ENCODE assay signal across 8 cellular contexts in the genomic region with DNA sequence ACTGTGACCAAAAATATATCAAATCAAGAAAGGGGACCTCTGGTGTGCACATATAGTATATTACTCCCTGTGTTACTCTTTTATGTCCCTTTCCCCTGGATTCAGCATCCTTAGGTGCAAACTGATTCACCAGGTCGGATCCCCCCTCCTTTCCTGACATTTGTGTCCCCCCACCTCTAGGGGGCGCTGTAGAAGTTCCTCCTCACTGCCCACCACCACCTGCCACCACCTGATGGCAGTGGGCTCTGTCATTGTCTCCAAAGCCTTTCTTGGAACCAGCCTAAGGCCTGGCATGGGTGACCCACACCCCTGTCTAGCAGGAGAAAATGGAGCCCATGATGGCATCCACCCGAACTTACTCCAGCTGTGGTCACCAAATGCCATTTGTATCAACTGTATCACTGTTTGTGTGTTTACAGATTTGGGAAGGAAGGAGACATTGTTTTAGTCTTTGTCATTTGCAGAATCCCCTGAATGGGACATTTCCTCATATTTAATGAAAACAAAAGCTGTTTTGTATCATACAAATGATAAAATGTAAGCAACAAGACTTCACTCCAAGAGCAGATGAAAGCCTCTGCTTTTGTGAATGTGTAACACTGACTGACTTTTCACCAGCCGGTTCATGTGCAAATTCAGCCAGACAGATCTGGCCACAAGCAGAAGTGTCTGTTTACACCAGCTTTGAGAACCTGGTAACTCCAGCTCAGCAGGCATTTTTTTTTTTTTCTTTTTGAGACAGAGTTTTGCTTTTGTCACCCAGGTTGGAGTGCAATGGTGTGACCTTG.
DNase-seq lines count a peak whose midpoint lies in the region; ATAC-seq and TF ChIP-seq lines count a peak whose summit lies in the region.

No MANE protein-coding gene starts in this region.

- peaks cover 31% of the 10 kb centered on the region for H3K27me3 Mint-ChIP-seq in activated T-helper 1 cell treated with anti-CD3 and anti-CD28 coated beads, Interleukin-12 subunit alpha, Interleukin-12 subunit beta, Interleukin-2, Interleukin-4 antibody, amounts not matched to agents 30 ng/mL and 10 ng/mL and 1 ng/mL, durations not matched to agents 14 hours and 24 hours and 36 hours (ENCODE audit: insufficient read depth)
- no peaks in the 10 kb centered on the region for H3K27me3 Mint-ChIP-seq in type B pancreatic cell
- no peaks in the 10 kb centered on the region for H3K27me3 Mint-ChIP-seq in stimulated activated memory B cell treated with anti-CD40 and anti-IgM and Interleukin-4, amounts not matched to agents 10 μg/mL and 1 μg/mL and 100 μg/mL, for 72 hours

- ATAC-seq in HG02938 (IDR thresholded peaks at IDR 0.05; ENCODE audit: unreplicated experiment) = no peak
- ATAC-seq in stimulated activated memory B cell treated with anti-CD40 and anti-IgM and Interleukin-4, amounts not matched to agents 10 μg/mL and 1 μg/mL and 100 μg/mL, for 72 hours = no peak
- ATAC-seq in GM21723 (IDR thresholded peaks at IDR 0.05; ENCODE audit: unreplicated experiment) = no peak

- H3K4me3 ChIP-seq in LNCaP clone FGC (ENCODE audit: low read depth, low read length) = no peak overlapping the region

- H3K4me3 Mint-ChIP-seq in activated T-helper 1 cell treated with anti-CD3 and anti-CD28 coated beads, Interleukin-12 subunit alpha, Interleukin-12 subunit beta, Interleukin-2, Interleukin-4 antibody, amounts not matched to agents 30 ng/mL and 10 ng/mL and 1 ng/mL, durations not matched to agents 14 hours and 24 hours and 36 hours = no peak overlapping the region
- H3K4me3 Mint-ChIP-seq in type B pancreatic cell = no peak overlapping the region
- H3K4me3 Mint-ChIP-seq in stimulated activated memory B cell treated with anti-CD40 and anti-IgM and Interleukin-4, amounts not matched to agents 10 μg/mL and 1 μg/mL and 100 μg/mL, for 72 hours = no peak overlapping the region

- intact Hi-C loops in activated T-helper 1 cell treated with anti-CD3 and anti-CD28 coated beads, Interleukin-12 subunit alpha, Interleukin-12 subunit beta, Interleukin-2, Interleukin-4 antibody, amounts not matched to agents 30 ng/mL and 10 ng/mL and 1 ng/mL, durations not matched to agents 14 hours and 24 hours and 36 hours (cut with micrococcal nuclease) = no loop called here

- no peak overlapping the region for H3K27ac Mint-ChIP-seq in activated T-helper 1 cell treated with anti-CD3 and anti-CD28 coated beads, Interleukin-12 subunit alpha, Interleukin-12 subunit beta, Interleukin-2, Interleukin-4 antibody, amounts not matched to agents 30 ng/mL and 10 ng/mL and 1 ng/mL, durations not matched to agents 14 hours and 24 hours and 36 hours
- H3K27ac Mint-ChIP-seq in type B pancreatic cell = no peak overlapping the region
- no peak overlapping the region for H3K27ac Mint-ChIP-seq in stimulated activated memory B cell treated with anti-CD40 and anti-IgM and Interleukin-4, amounts not matched to agents 10 μg/mL and 1 μg/mL and 100 μg/mL, for 72 hours

- no peaks in the 10 kb centered on the region for H3K36me3 Mint-ChIP-seq in activated T-helper 1 cell treated with anti-CD3 and anti-CD28 coated beads, Interleukin-12 subunit alpha, Interleukin-12 subunit beta, Interleukin-2, Interleukin-4 antibody, amounts not matched to agents 30 ng/mL and 10 ng/mL and 1 ng/mL, durations not matched to agents 14 hours and 24 hours and 36 hours (ENCODE audit: low read depth)
- no peaks in the 10 kb centered on the region for H3K36me3 Mint-ChIP-seq in type B pancreatic cell
- no peaks in the 10 kb centered on the region for H3K36me3 Mint-ChIP-seq in stimulated activated memory B cell treated with anti-CD40 and anti-IgM and Interleukin-4, amounts not matched to agents 10 μg/mL and 1 μg/mL and 100 μg/mL, for 72 hours

- no peaks in the 10 kb centered on the region for H3K9me3 Mint-ChIP-seq in activated T-helper 1 cell treated with anti-CD3 and anti-CD28 coated beads, Interleukin-12 subunit alpha, Interleukin-12 subunit beta, Interleukin-2, Interleukin-4 antibody, amounts not matched to agents 30 ng/mL and 10 ng/mL and 1 ng/mL, durations not matched to agents 14 hours and 24 hours and 36 hours
- no peaks in the 10 kb centered on the region for H3K9me3 Mint-ChIP-seq in type B pancreatic cell
- H3K9me3 Mint-ChIP-seq in stimulated activated memory B cell treated with anti-CD40 and anti-IgM and Interleukin-4, amounts not matched to agents 10 μg/mL and 1 μg/mL and 100 μg/mL, for 72 hours = no peaks in the 10 kb centered on the region

- peak; percentile 27 for DNase-seq in Daoy (ENCODE audit: low read depth)
- DNase-seq in LNCaP clone FGC (ENCODE audit: low read depth) = no peak
- DNase-seq in activated T-helper 1 cell treated with anti-CD3 and anti-CD28 coated beads, Interleukin-12 subunit alpha, Interleukin-12 subunit beta, Interleukin-2, Interleukin-4 antibody, amounts not matched to agents 30 ng/mL and 10 ng/mL and 1 ng/mL, durations not matched to agents 14 hours and 24 hours and 36 hours (ENCODE audit: low spot score) = peak; percentile 12
- DNase-seq in iPS DF 19.7 (ENCODE audit: low read depth, low spot score) = peak; percentile 20
- DNase-seq in type B pancreatic cell (ENCODE audit: extremely low spot score, unreplicated experiment) = no peak

- peaks cover 16% of the 10 kb centered on the region for H3K4me1 Mint-ChIP-seq in activated T-helper 1 cell treated with anti-CD3 and anti-CD28 coated beads, Interleukin-12 subunit alpha, Interleukin-12 subunit beta, Interleukin-2, Interleukin-4 antibody, amounts not matched to agents 30 ng/mL and 10 ng/mL and 1 ng/mL, durations not matched to agents 14 hours and 24 hours and 36 hours (ENCODE audit: low read depth)
- H3K4me1 Mint-ChIP-seq in type B pancreatic cell (ENCODE audit: unreplicated experiment) = no peaks in the 10 kb centered on the region
- H3K4me1 Mint-ChIP-seq in stimulated activated memory B cell treated with anti-CD40 and anti-IgM and Interleukin-4, amounts not matched to agents 10 μg/mL and 1 μg/mL and 100 μg/mL, for 72 hours = peaks cover 9% of the 10 kb centered on the region

- TF ChIP-seq CTCF in LNCaP clone FGC (IDR thresholded peaks at IDR 0.05; ENCODE audit: control insufficient read depth, extremely low read depth, insufficient read depth) (peak; percentile 45; the same call in 1 of the 2 replicates), type B pancreatic cell (conservative IDR thresholded peaks at IDR 0.05) (peak; percentile 66)

Comparison
In these comparisons a context has a peak if more than half of its experiments do, and no peak if none do; other contexts are left out.
1. DNase-seq: peak in Daoy (single experiment), activated T-helper 1 cell treated with anti-CD3 and anti-CD28 coated beads, Interleukin-12 subunit alpha, Interleukin-12 subunit beta, Interleukin-2, Interleukin-4 antibody, amounts not matched to agents 30 ng/mL and 10 ng/mL and 1 ng/mL, durations not matched to agents 14 hours and 24 hours and 36 hours (single experiment) and iPS DF 19.7 (single experiment); none in LNCaP clone FGC (single experiment) and type B pancreatic cell (single experiment).